Comparison of ENCODE assay signal across 1 cellular context in the genomic region with DNA sequence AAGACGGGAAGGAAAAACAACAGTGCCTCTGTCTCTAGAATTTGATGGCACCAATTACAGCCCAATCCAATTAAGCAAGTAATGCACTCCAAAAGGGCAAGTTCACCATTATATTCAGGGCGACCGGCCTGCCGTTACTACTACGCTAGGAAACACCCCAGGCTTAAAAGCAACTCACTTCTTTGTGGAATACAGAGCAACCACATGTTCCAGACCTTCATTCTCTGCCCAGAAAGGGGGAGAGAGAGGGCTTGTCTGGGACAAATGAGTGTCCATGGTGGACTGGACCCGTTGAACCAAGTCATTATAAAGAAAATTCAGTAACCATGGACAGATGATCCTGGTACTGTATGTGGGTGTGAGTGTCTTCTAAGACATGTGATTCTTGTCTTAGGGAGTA.
TF ChIP-seq lines count a peak whose summit lies in the region.

No MANE protein-coding gene starts in this region.

TF ChIP-seq in GM23338, 12 proteins besides CTCF, POLR2A, EP300 and RAD21 (continued from another document):
- TF ChIP-seq ZNF462 (CRISPR knock-in tag; IDR thresholded peaks at IDR 0.05) (no peak), EZH2 (IDR thresholded peaks at IDR 0.05; ENCODE audit: low read depth, unreplicated experiment) (no peak), EZH2phosphoT487 (IDR thresholded peaks at IDR 0.05; ENCODE audit: unreplicated experiment) (no peak), NANOG (IDR thresholded peaks at IDR 0.05; ENCODE audit: borderline replicate concordance) (no peak), CREB1 (CRISPR knock-in tag; IDR thresholded peaks at IDR 0.05; ENCODE audit: low read depth) (no peak), ZNF331 (CRISPR knock-in tag; IDR thresholded peaks at IDR 0.05; ENCODE audit: low read depth) (no peak)
